ENCODE assay signal across 1 cellular context in genomic region chr13:28353679-28354078, GRCh38.
TF ChIP-seq lines count a peak whose summit lies in the region.

No MANE protein-coding gene starts in this region.

TF ChIP-seq in SK-N-SH treated with all-trans-retinoic acid at 6 μM for 48 hours, 23 proteins besides CTCF, POLR2A, EP300 and RAD21 (continued from another document):
- TF ChIP-seq CSDC2 (CRISPR knock-in tag; IDR thresholded peaks at IDR 0.05) (no peak), CREB5 (CRISPR knock-in tag; IDR thresholded peaks at IDR 0.05; ENCODE audit: low read depth) (no peak), ESRRG (CRISPR knock-in tag; IDR thresholded peaks at IDR 0.05) (no peak)
